In the genomic region with DNA sequence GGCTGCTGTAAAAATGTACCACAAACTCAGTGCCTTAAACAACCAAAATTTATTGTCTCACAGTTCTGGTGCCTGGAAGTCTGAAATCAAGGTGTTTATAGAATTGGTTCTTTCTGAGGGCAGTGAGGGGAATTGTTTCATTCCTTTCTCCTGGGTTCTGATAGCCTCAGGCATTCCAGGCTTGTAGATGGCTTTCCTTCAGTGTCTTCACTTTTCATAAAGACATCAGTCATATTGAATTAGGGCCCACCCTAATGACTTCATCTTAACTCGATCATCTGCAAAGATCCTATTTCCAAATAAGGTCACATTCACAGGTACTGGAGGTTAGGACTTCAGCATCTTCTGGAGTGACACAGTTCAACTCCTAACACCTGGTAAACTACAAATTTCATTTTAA, we compare ENCODE assay signal across 15 cellular contexts. TPM values are rescaled to one million over a fixed set of nuclear protein-coding genes. Genes with fewer than 3 reads are reported as not detected.
A peak's percentile ranks its signal among the peaks of the same experiment; 100 is the strongest.
DNase-seq lines count a peak whose midpoint lies in the region; ATAC-seq, FAIRE-seq and TF ChIP-seq lines count a peak whose summit lies in the region.
"Had no signal": no experiment of that assay in that cellular context is flagged by ENCODE, and none has a peak within 500 bp of the region (broad histone marks: within the 10 kb centered on the region; RNA-seq: fewer than 3 reads in every experiment).

No MANE protein-coding gene starts in this region.

- WGBS in A549 (ENCODE audit: missing lambda C conversion rate): 25% methylated on average over 1 of the region's 1 CpG

- H3K36me3 ChIP-seq in DND-41 (ENCODE audit: insufficient read depth, low read length): no peaks in the 10 kb centered on the region
- H3K36me3 ChIP-seq in Loucy (ENCODE audit: insufficient read depth, low read length): no peaks in the 10 kb centered on the region
- no peaks in the 10 kb centered on the region for H3K36me3 ChIP-seq in kidney (ENCODE audit: control insufficient read depth in 1 of 2, insufficient read depth in 2 of 2, low read length in 2 of 2)

- H3K79me2 ChIP-seq in DND-41 (ENCODE audit: insufficient read depth, low read length) (peaks cover 100% of the 10 kb centered on the region), Loucy (ENCODE audit: insufficient read depth, low read length) (peaks cover 98% of the 10 kb centered on the region)

- H2AFZ ChIP-seq in DND-41 (ENCODE audit: low read depth, low read length) (no peak overlapping the region), Loucy (ENCODE audit: low read length) (no peak overlapping the region)
- H2AFZ ChIP-seq: GM23338 had no signal

- intact Hi-C loops in kidney (cut with DNase I): no loop called here

- H3K27ac ChIP-seq in A549 (no peak overlapping the region), DND-41 (ENCODE audit: low read length) (no peak overlapping the region), kidney (ENCODE audit: low read depth in 2 of 2, low read length in 2 of 2) (no peak overlapping the region)

- CTCF ChIA-PET in A549 (lab: Yijun Ruan, JAX): interaction anchor here (1.0 kb wide), 1 partner anchor 11 kb away, joined by 3 read pairs; no protein-coding TSS in a partner anchor

- TF ChIP-seq POLR2A in A549 (IDR thresholded peaks at IDR 0.05; ENCODE audit: low read length): no peak

- H3K27me3 Mint-ChIP-seq in stimulated activated naive B cell treated with anti-CD40 and anti-IgM and Interleukin-4, amounts not matched to agents 10 μg/mL and 1 μg/mL and 100 μg/mL, for 72 hours: no peaks in the 10 kb centered on the region
- H3K27me3 Mint-ChIP-seq: B cell had no signal

- no peak for FAIRE-seq in A549 (lab: Jason Lieb, UNC)
- FAIRE-seq in kidney (lab: Jason Lieb, UNC): no peak

- H3K9me3 Mint-ChIP-seq in stimulated activated naive B cell treated with anti-CD40 and anti-IgM and Interleukin-4, amounts not matched to agents 10 μg/mL and 1 μg/mL and 100 μg/mL, for 72 hours: no peaks in the 10 kb centered on the region
- H3K9me3 Mint-ChIP-seq: activated naive CD4-positive, alpha-beta T cell treated with anti-CD3 and anti-CD28 coated beads for 36 hours; GM23338 had no signal

- H3K9ac ChIP-seq in DND-41 (ENCODE audit: low read depth, low read length) (no peak overlapping the region), Loucy (ENCODE audit: low read depth, low read length, poor library complexity, severe bottlenecking) (peak overlapping the region; percentile 96), kidney (ENCODE audit: low read length in 2 of 2) (no peak overlapping the region)

- H3K9me3 ChIP-seq in A549 (no peaks in the 10 kb centered on the region), DND-41 (ENCODE audit: insufficient read depth, low read length, severe bottlenecking) (no peaks in the 10 kb centered on the region), Loucy (ENCODE audit: insufficient read depth, low read depth, low read length) (no peaks in the 10 kb centered on the region), kidney (ENCODE audit: control insufficient read depth in 1 of 2, low read length in 2 of 2) (no peaks in the 10 kb centered on the region)

- TF ChIP-seq CTCF in A549 (IDR thresholded peaks at IDR 0.05): no peak
- no peak for TF ChIP-seq CTCF in DND-41 (IDR thresholded peaks at IDR 0.05; ENCODE audit: borderline replicate concordance, extremely low read depth, low read length, poor library complexity, severe bottlenecking)
- TF ChIP-seq CTCF in Loucy (conservative IDR thresholded peaks at IDR 0.05; ENCODE audit: low read length): no peak
- no peak for TF ChIP-seq CTCF in kidney (IDR thresholded peaks at IDR 0.05; ENCODE audit: borderline replicate concordance, extremely low read depth, insufficient read depth)

- peak in 1 of 2 experiments; percentile 30; a peak in 2 of 6 replicates for ATAC-seq in A549
- ATAC-seq in DND-41 (ENCODE audit: insufficient read depth, low read depth): peak; percentile 10; the same call in 1 of the 3 replicates
- ATAC-seq in stimulated activated naive B cell treated with anti-CD40 and anti-IgM and Interleukin-4, amounts not matched to agents 10 μg/mL and 1 μg/mL and 100 μg/mL, for 72 hours (replicated peaks): no peak
- no peak for ATAC-seq in stimulated activated naive CD8-positive, alpha-beta T cell treated with anti-CD3 and anti-CD28 coated beads, Interleukin-15, Interleukin-2, amounts not matched to agents 100 U/mL and 50 U/mL, for 24 hours
- ATAC-seq: GM23338 had no signal

- no peak overlapping the region for H3K4me3 Mint-ChIP-seq in stimulated activated naive B cell treated with anti-CD40 and anti-IgM and Interleukin-4, amounts not matched to agents 10 μg/mL and 1 μg/mL and 100 μg/mL, for 72 hours
- H3K4me3 Mint-ChIP-seq: activated naive CD4-positive, alpha-beta T cell treated with anti-CD3 and anti-CD28 coated beads for 36 hours; B cell; GM23338 had no signal

- H3K4me2 ChIP-seq in A549 (peak overlapping the region; percentile 20; the same call in 1 of the 3 replicates), DND-41 (ENCODE audit: insufficient read depth, low read length) (no peak overlapping the region), Loucy (ENCODE audit: low read depth, low read length, poor library complexity, severe bottlenecking) (peak overlapping the region; percentile 91)
- H3K4me2 ChIP-seq: GM23338 had no signal

- H3K4me1 Mint-ChIP-seq in stimulated activated naive B cell treated with anti-CD40 and anti-IgM and Interleukin-4, amounts not matched to agents 10 μg/mL and 1 μg/mL and 100 μg/mL, for 72 hours: no peaks in the 10 kb centered on the region
- H3K4me1 Mint-ChIP-seq: B cell, GM23338 had no signal

- H3K4me1 ChIP-seq in A549 (peaks cover 33% of the 10 kb centered on the region; the same call in 2 of the 3 replicates), DND-41 (ENCODE audit: insufficient read depth, low read length) (peaks cover 50% of the 10 kb centered on the region), Loucy (ENCODE audit: insufficient read depth, low read length, poor library complexity, severe bottlenecking) (peaks cover 59% of the 10 kb centered on the region), kidney (ENCODE audit: control insufficient read depth in 1 of 2, insufficient read depth in 1 of 2, low read depth in 1 of 2, low read length in 2 of 2) (no peaks in the 10 kb centered on the region)

- no peaks in the 10 kb centered on the region for H3K9me2 ChIP-seq in Loucy (replicated peaks; ENCODE audit: low read depth, low read length)

- H3K27ac Mint-ChIP-seq in stimulated activated naive B cell treated with anti-CD40 and anti-IgM and Interleukin-4, amounts not matched to agents 10 μg/mL and 1 μg/mL and 100 μg/mL, for 72 hours: no peak overlapping the region
- H3K27ac Mint-ChIP-seq: activated naive CD4-positive, alpha-beta T cell treated with anti-CD3 and anti-CD28 coated beads for 36 hours; B cell; GM23338 had no signal

- no peak for DNase-seq in A549 (ENCODE audit: low read depth in 1 of 2, low spot score in 1 of 2)
- no peak for DNase-seq in DND-41
- DNase-seq in cerebellar cortex (ENCODE audit: low spot score): peak; percentile 56
- DNase-seq in stimulated activated naive B cell treated with anti-CD40 and anti-IgM and Interleukin-4, amounts not matched to agents 10 μg/mL and 1 μg/mL and 100 μg/mL, for 72 hours: no peak
- DNase-seq in kidney: no peak
- no peak for DNase-seq in stimulated activated naive CD8-positive, alpha-beta T cell treated with anti-CD3 and anti-CD28 coated beads, Interleukin-15, Interleukin-2, amounts not matched to agents 100 U/mL and 50 U/mL, for 24 hours
- DNase-seq: activated naive CD4-positive, alpha-beta T cell treated with anti-CD3 and anti-CD28 coated beads for 36 hours; cortex of kidney; DMS153; glutamatergic neuron; mesendoderm; NCI-H774 had no signal

- peaks cover 7% of the 10 kb centered on the region; the same call in 1 of the 2 replicates for H4K20me1 ChIP-seq in DND-41 (ENCODE audit: insufficient read depth, low read length)
- H4K20me1 ChIP-seq in Loucy (ENCODE audit: insufficient read depth, low read length, poor library complexity, severe bottlenecking): peaks cover 12% of the 10 kb centered on the region

- H3K4me3 ChIP-seq in A549 (no peak overlapping the region), DND-41 (ENCODE audit: low read depth in 1 of 2, low read length in 2 of 2) (no peak overlapping the region), Loucy (ENCODE audit: low read length, poor library complexity, severe bottlenecking) (peak overlapping the region; percentile 85), kidney (ENCODE audit: low read length in 2 of 2) (no peak overlapping the region)
- H3K4me3 ChIP-seq: GM23338 had no signal

- H3F3A ChIP-seq in Loucy (ENCODE audit: low read depth): no peaks in the 10 kb centered on the region; the same call in 1 of the 2 replicates

- no peaks in the 10 kb centered on the region for H3K36me3 Mint-ChIP-seq in stimulated activated naive B cell treated with anti-CD40 and anti-IgM and Interleukin-4, amounts not matched to agents 10 μg/mL and 1 μg/mL and 100 μg/mL, for 72 hours

- no peak for TF ChIP-seq EP300 in A549 (IDR thresholded peaks at IDR 0.05)

- no peak for TF ChIP-seq RAD21 in A549 (conservative IDR thresholded peaks at IDR 0.05 in 1 of 2, IDR thresholded peaks at IDR 0.05 in 1 of 2)

- no peaks in the 10 kb centered on the region for H3K27me3 ChIP-seq in DND-41 (ENCODE audit: insufficient read depth, low read length, poor library complexity)
- no peaks in the 10 kb centered on the region for H3K27me3 ChIP-seq in Loucy (ENCODE audit: insufficient read depth, low read length, poor library complexity, severe bottlenecking)

- POLR2A ChIA-PET in A549 (lab: Yijun Ruan, JAX): no interaction called here

TF ChIP-seq in A549, 52 proteins besides CTCF, POLR2A, EP300 and RAD21 (continues in another document):
- TF ChIP-seq EHF (CRISPR knock-in tag; IDR thresholded peaks at IDR 0.05) (no peak), CEBPB (IDR thresholded peaks at IDR 0.05) (no peak)
- TF ChIP-seq, protein P1, sequence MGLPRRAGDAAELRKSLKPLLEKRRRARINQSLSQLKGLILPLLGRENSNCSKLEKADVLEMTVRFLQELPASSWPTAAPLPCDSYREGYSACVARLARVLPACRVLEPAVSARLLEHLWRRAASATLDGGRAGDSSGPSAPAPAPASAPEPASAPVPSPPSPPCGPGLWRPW (IDR thresholded peaks at IDR 0.05): no peak

RNA-seq across cellular contexts. Expression of a gene that starts 15.0 kb away (rescaled TPM):
- 9.9 and 13.0 TPM in 2 replicates for polyA plus RNA-seq in A549 (2011; rRNA removed)
- 12.1 and 13.5 TPM in 2 replicates for polyA plus RNA-seq in A549 (2012; cell fraction: cytosol; rRNA removed)
- polyA plus RNA-seq in A549 (2012; cell fraction: nucleus; rRNA removed): 8.8 and 10.3 TPM in 2 replicates
- 14.7 to 17.7 TPM (median 16.8 TPM) in 3 replicates for polyA plus RNA-seq in A549 (2017; fragmentation: RNase III; extraction: RNeasy Plus Mini Kit Qiagen cat#74134 plus additional on column Dnase treatment)
- polyA minus RNA-seq in A549 (2011; rRNA and poly(A)+ RNA removed): 7.4 and 8.0 TPM in 2 replicates
- total RNA-seq in kidney: 12.5 TPM
- 16.6 TPM for polyA plus RNA-seq in kidney (ENCODE audit: insufficient read depth, low read depth, low replicate concordance)
- total RNA-seq: GM23338 had no signal
- polyA plus RNA-seq: GM23338 had no signal

RNA-seq across cellular contexts. Expression of a gene that starts 25.0 kb away (rescaled TPM):
- polyA plus RNA-seq in A549 (2011; rRNA removed): 46.2 and 57.5 TPM in 2 replicates
- 4.5 and 5.3 TPM in 2 replicates for polyA plus RNA-seq in A549 (2012; cell fraction: cytosol; rRNA removed)
- polyA plus RNA-seq in A549 (2012; cell fraction: nucleus; rRNA removed): 1.5 and 5.1 TPM in 2 replicates
- 29.9 to 31.7 TPM (median 31.2 TPM) in 3 replicates for polyA plus RNA-seq in A549 (2017; fragmentation: RNase III; extraction: RNeasy Plus Mini Kit Qiagen cat#74134 plus additional on column Dnase treatment)
- polyA minus RNA-seq in A549 (2011; rRNA and poly(A)+ RNA removed): 32.2 and 41.3 TPM in 2 replicates
- total RNA-seq in kidney: 72.8 TPM
- 50.1 TPM for polyA plus RNA-seq in kidney (ENCODE audit: insufficient read depth, low read depth, low replicate concordance)
